ENCODE assay signal across 22 cellular contexts in genomic region chr11:128749986-128750385, GRCh38. TPM values are rescaled to one million over a fixed set of nuclear protein-coding genes. Genes with fewer than 3 reads are reported as not detected.
DNase-seq lines count a peak whose midpoint lies in the region; ATAC-seq and TF ChIP-seq lines count a peak whose summit lies in the region.
"Had no signal": no experiment of that assay in that cellular context is flagged by ENCODE, and none has a peak within 500 bp of the region (broad histone marks: within the 10 kb centered on the region; RNA-seq: fewer than 3 reads in every experiment).

No MANE protein-coding gene starts in this region.

- H3K4me3 ChIP-seq in prostate gland = no peak overlapping the region
- H3K4me3 ChIP-seq: GM12878 had no signal

- H3K27me3 Mint-ChIP-seq in CD4-positive, alpha-beta T cell = no peaks in the 10 kb centered on the region
- H3K27me3 Mint-ChIP-seq in IgD-negative memory B cell (no peaks in the 10 kb centered on the region), memory B cell (no peaks in the 10 kb centered on the region)
- no peaks in the 10 kb centered on the region for H3K27me3 Mint-ChIP-seq in stimulated activated naive B cell treated with anti-CD40 and anti-IgM and Interleukin-4, amounts not matched to agents 10 μg/mL and 1 μg/mL and 100 μg/mL, for 72 hours

- TF ChIP-seq POLR2A in prostate gland (IDR thresholded peaks at IDR 0.05) = no peak

- H3K36me3 Mint-ChIP-seq in CD4-positive, alpha-beta T cell (ENCODE audit: low read depth) = peaks cover 79% of the 10 kb centered on the region
- H3K36me3 Mint-ChIP-seq in IgD-negative memory B cell = peaks cover 8% of the 10 kb centered on the region
- H3K36me3 Mint-ChIP-seq in memory B cell = peaks cover 22% of the 10 kb centered on the region
- peaks cover 20 to 40% of the 10 kb centered on the region in 2 donors for H3K36me3 Mint-ChIP-seq in stimulated activated naive B cell treated with anti-CD40 and anti-IgM and Interleukin-4, amounts not matched to agents 10 μg/mL and 1 μg/mL and 100 μg/mL, for 72 hours

- no peak overlapping the region for H3K4me3 Mint-ChIP-seq in CD4-positive, alpha-beta T cell
- no peak overlapping the region for H3K4me3 Mint-ChIP-seq in IgD-negative memory B cell
- H3K4me3 Mint-ChIP-seq in memory B cell = no peak overlapping the region
- H3K4me3 Mint-ChIP-seq in stimulated activated naive B cell treated with anti-CD40 and anti-IgM and Interleukin-4, amounts not matched to agents 10 μg/mL and 1 μg/mL and 100 μg/mL, for 72 hours = no peak overlapping the region

- CTCF ChIA-PET in CD4-positive, alpha-beta T cell (lab: Charles Lee) = interaction anchor here (1.6 kb wide), 1 partner anchor 592 kb away, joined by 3 read pairs; no protein-coding TSS in a partner anchor

- intact Hi-C loops in CD4-positive, alpha-beta T cell (cut with DNase I, micrococcal nuclease) = loop anchor here (2.0 to 10.0 kb wide), 3 partner anchors 63 to 245 kb away; no protein-coding TSS in a partner anchor
- intact Hi-C loops in prostate gland (cut with DNase I) = no loop called here

- H3K27me3 ChIP-seq in CD4-positive, alpha-beta T cell (ENCODE audit: control insufficient read depth, insufficient read depth, low read length) = no peaks in the 10 kb centered on the region
- no peaks in the 10 kb centered on the region for H3K27me3 ChIP-seq in prostate gland (replicated peaks; ENCODE audit: insufficient read depth)

- no peaks in the 10 kb centered on the region for H3K36me3 ChIP-seq in prostate gland

- TF ChIP-seq CTCF in CD4-positive, alpha-beta T cell (IDR thresholded peaks at IDR 0.05) = no peak
- TF ChIP-seq CTCF in prostate gland (IDR thresholded peaks at IDR 0.05) = no peak

- H3K27ac Mint-ChIP-seq in CD4-positive, alpha-beta T cell = peak overlapping the region; percentile 78
- peak overlapping the region; percentile 49 to 73 (median 59) for H3K27ac Mint-ChIP-seq in IgD-negative memory B cell
- peak overlapping the region; percentile 17 for H3K27ac Mint-ChIP-seq in memory B cell
- peak overlapping the region; percentile 75 for H3K27ac Mint-ChIP-seq in stimulated activated naive B cell treated with anti-CD40 and anti-IgM and Interleukin-4, amounts not matched to agents 10 μg/mL and 1 μg/mL and 100 μg/mL, for 72 hours

- 91% methylated on average over 6 of the region's 6 CpGs for WGBS in prostate gland

- no peaks in the 10 kb centered on the region for H3K9me3 ChIP-seq in CD4-positive, alpha-beta T cell (ENCODE audit: control insufficient read depth, low read length)
- no peaks in the 10 kb centered on the region for H3K9me3 ChIP-seq in prostate gland

- H3K9me3 Mint-ChIP-seq in CD4-positive, alpha-beta T cell = no peaks in the 10 kb centered on the region
- no peaks in the 10 kb centered on the region for H3K9me3 Mint-ChIP-seq in IgD-negative memory B cell
- H3K9me3 Mint-ChIP-seq in memory B cell = no peaks in the 10 kb centered on the region
- H3K9me3 Mint-ChIP-seq in stimulated activated naive B cell treated with anti-CD40 and anti-IgM and Interleukin-4, amounts not matched to agents 10 μg/mL and 1 μg/mL and 100 μg/mL, for 72 hours = no peaks in the 10 kb centered on the region

- H3K4me1 Mint-ChIP-seq in CD4-positive, alpha-beta T cell (ENCODE audit: low read depth) = peaks cover 90% of the 10 kb centered on the region
- H3K4me1 Mint-ChIP-seq in IgD-negative memory B cell (peaks cover 43 to 63% (median 51%) of the 10 kb centered on the region in 3 donors), memory B cell (peaks cover 49% of the 10 kb centered on the region)
- H3K4me1 Mint-ChIP-seq in stimulated activated naive B cell treated with anti-CD40 and anti-IgM and Interleukin-4, amounts not matched to agents 10 μg/mL and 1 μg/mL and 100 μg/mL, for 72 hours = peaks cover 49 to 83% of the 10 kb centered on the region in 2 donors

- POLR2A ChIA-PET in CD4-positive, alpha-beta T cell (lab: Charles Lee) = no interaction called here

- no peak for ATAC-seq in CD4-positive, alpha-beta T cell (ENCODE audit: poor library complexity)
- ATAC-seq in memory B cell (ENCODE audit: low read depth) = no peak
- ATAC-seq in stimulated activated naive B cell treated with anti-CD40 and anti-IgM and Interleukin-4, amounts not matched to agents 10 μg/mL and 1 μg/mL and 100 μg/mL, for 72 hours (replicated peaks) = no peak
- no peak for ATAC-seq in activated CD4-positive, CD25-positive, alpha-beta regulatory T cell treated with anti-CD3 and anti-CD28 coated beads, Interleukin-2, amount 50 U/mL, for 24 hours
- ATAC-seq: GM12878, HCT116, Right ventricle myocardium inferior had no signal

- H3K27ac ChIP-seq in CD4-positive, alpha-beta T cell (ENCODE audit: low read depth, low read length) = no peak overlapping the region
- no peak overlapping the region for H3K27ac ChIP-seq in prostate gland
- H3K27ac ChIP-seq: KMS-11 had no signal

- H3K4me1 ChIP-seq in prostate gland (replicated peaks) = no peaks in the 10 kb centered on the region

- DNase-seq in CD4-positive, alpha-beta T cell = no peak
- no peak for DNase-seq in memory B cell (ENCODE audit: low spot score in 2 of 2)
- no peak for DNase-seq in stimulated activated naive B cell treated with anti-CD40 and anti-IgM and Interleukin-4, amounts not matched to agents 10 μg/mL and 1 μg/mL and 100 μg/mL, for 72 hours
- DNase-seq in prostate gland (ENCODE audit: low spot score) = no peak
- no peak for DNase-seq in NCI-H510A (lab: John Stamatoyannopoulos, UW)
- DNase-seq: ACHN; AML-193; DMS53; EL; GOT3; NCI-H1436; NCI-H1930; NCI-H2171; NCI-H748 treated with DMSO at 0.1 percent for 48 hours; NK-92 treated with Interleukin-12 subunit alpha and Interleukin-12 subunit beta, amount 100 ng/mL, for 24 hours had no signal

RNA-seq across cellular contexts. Expression of gene FLI1, which starts 56.1 kb away (rescaled TPM):
- total RNA-seq in CD4-positive, alpha-beta T cell = 10 to 100 TPM; 56.6 to 60.4 TPM
- polyA plus RNA-seq in IgD-negative memory B cell = 113 TPM
- 10 to 100 TPM in 1 of 2 donors, 1 to 10 TPM in 1; 9.8 to 10.6 TPM for total RNA-seq in prostate gland
- total RNA-seq: HT-29 had no signal

Comparison
In these comparisons a context has a peak if more than half of its experiments do, and no peak if none do; other contexts are left out.
1. H3K27ac Mint-ChIP-seq: peak in every context shown above with its lines; median percentile 78 in CD4-positive, alpha-beta T cell; 75 in stimulated activated naive B cell treated with anti-CD40 and anti-IgM and Interleukin-4, amounts not matched to agents 10 μg/mL and 1 μg/mL and 100 μg/mL, for 72 hours; 59 in IgD-negative memory B cell; 17 in memory B cell.
2. RNA of gene FLI1, which starts 56.1 kb away (total RNA-seq): 56.6 to 60.4 TPM in CD4-positive, alpha-beta T cell; 9.8 to 10.6 TPM in prostate gland; every median in the first group is over 4 times any median in the second.